20 cellular contexts compared by ENCODE assay signal in the genomic region with DNA sequence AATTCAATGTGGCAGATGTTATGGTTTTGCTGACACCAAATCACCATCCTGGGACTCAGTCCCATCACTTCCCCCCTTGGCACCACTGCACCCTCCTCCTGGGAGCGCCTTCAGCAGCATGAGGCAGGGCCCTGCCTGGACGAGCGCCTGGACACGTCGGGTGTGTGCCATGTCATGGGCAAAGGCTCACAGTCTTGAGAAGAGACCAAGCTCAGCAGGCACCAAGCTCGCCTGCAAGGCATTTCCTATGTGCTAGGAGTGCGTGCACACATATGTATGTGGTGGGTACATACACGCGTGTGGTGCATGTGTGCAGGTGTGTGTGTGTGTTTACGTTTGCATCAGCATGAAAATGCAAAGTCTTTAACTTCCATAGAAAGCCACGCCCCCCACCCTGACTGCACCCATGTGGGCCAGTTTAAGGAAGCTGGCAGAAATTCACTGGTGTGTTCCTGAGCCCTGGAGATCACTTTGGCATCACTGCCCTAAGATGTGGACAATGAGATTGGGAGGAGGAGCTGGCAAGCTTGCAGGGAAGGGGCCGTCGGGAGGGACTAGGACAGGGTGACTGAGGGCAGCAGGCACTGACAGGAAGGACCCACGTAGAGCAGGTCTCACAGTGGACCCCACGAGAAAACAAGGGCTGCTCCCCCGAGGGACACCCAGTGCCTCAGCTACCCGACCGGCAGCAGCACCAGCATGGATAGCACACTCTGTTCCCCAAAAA.
"Had no signal": no experiment of that assay in that cellular context is flagged by ENCODE, and none has a peak within 500 bp of the region (broad histone marks: within the 10 kb centered on the region; RNA-seq: fewer than 3 reads in every experiment).

No MANE protein-coding gene starts in this region.

- H3K36me3 ChIP-seq: adrenal gland, breast epithelium, esophagus squamous epithelium, heart right ventricle, lower lobe of right lung, SJSA1 had no signal

- H3K9me3 Mint-ChIP-seq: activated naive CD4-positive, alpha-beta T cell treated with anti-CD3 and anti-CD28 coated beads, Interleukin-2, amount 50 U/mL, for 72 hours had no signal

- ATAC-seq: activated CD8-positive, alpha-beta T cell treated with anti-CD3 and anti-CD28 coated beads for 36 hours; activated naive CD4-positive, alpha-beta T cell treated with anti-CD3 and anti-CD28 coated beads, Interleukin-2, amount 50 U/mL, for 72 hours; activated T-cell treated with anti-CD3 and anti-CD28 coated beads, Interleukin-2, amount 50 U/mL, for 72 hours; heart right ventricle; left cardiac atrium; lower lobe of right lung had no signal

- DNase-seq: activated CD8-positive, alpha-beta T cell treated with anti-CD3 and anti-CD28 coated beads for 36 hours; activated gamma-delta T cell treated with Interleukin-2 at 50 U/mL for 16 hours; activated T-cell treated with anti-CD3 and anti-CD28 coated beads, Interleukin-2, amount 50 U/mL, for 72 hours; cerebellar nuclear complex; effector CD8-positive, alpha-beta T cell; esophagus squamous epithelium; heart right ventricle; left cardiac atrium; lower lobe of right lung; occipital lobe; retina; stimulated activated CD4-positive, alpha-beta T cell treated with anti-CD3 and anti-CD28 coated beads, Interleukin-2, amount 100 ng/mL, for 48 hours; SW 1271; testis had no signal

- H3K4me3 ChIP-seq: adrenal gland, breast epithelium, esophagus squamous epithelium, heart right ventricle, lower lobe of right lung, SJSA1, testis had no signal

- H3K27me3 ChIP-seq: adrenal gland, SJSA1, testis had no signal

- H3K4me1 ChIP-seq: adrenal gland, breast epithelium, SJSA1 had no signal

- H3K27ac ChIP-seq: adrenal gland, breast epithelium, esophagus squamous epithelium, heart right ventricle, lower lobe of right lung, SJSA1, testis had no signal

- H3K27ac Mint-ChIP-seq: activated CD8-positive, alpha-beta T cell treated with anti-CD3 and anti-CD28 coated beads for 36 hours; activated naive CD4-positive, alpha-beta T cell treated with anti-CD3 and anti-CD28 coated beads, Interleukin-2, amount 50 U/mL, for 72 hours; activated T-cell treated with anti-CD3 and anti-CD28 coated beads, Interleukin-2, amount 50 U/mL, for 72 hours; dendritic cell treated with granulocyte-macrophage colony-stimulating factor and Interleukin-4, amounts not matched to agents 40 ng/mL and 50 ng/mL, for 4 days; nephron had no signal

- H3K4me3 Mint-ChIP-seq: activated CD8-positive, alpha-beta T cell treated with anti-CD3 and anti-CD28 coated beads for 36 hours; activated T-cell treated with anti-CD3 and anti-CD28 coated beads, Interleukin-2, amount 50 U/mL, for 72 hours; dendritic cell treated with granulocyte-macrophage colony-stimulating factor and Interleukin-4, amounts not matched to agents 40 ng/mL and 50 ng/mL, for 4 days; nephron had no signal

- H3K9me3 ChIP-seq: adrenal gland, testis had no signal
